Comparison of ENCODE assay signal across 2 cellular contexts in genomic region chr11:111734383-111735261, GRCh38.
TF ChIP-seq lines count a peak whose summit lies in the region.

No MANE protein-coding gene starts in this region.

TF ChIP-seq in liver, 16 proteins besides CTCF, POLR2A, EP300 and RAD21:
- TF ChIP-seq ZBTB33 (IDR thresholded peaks at IDR 0.05) (no peak), HNF4A (conservative IDR thresholded peaks at IDR 0.05) (peak; percentile 12 to 15)

TF ChIP-seq in HepG2, 621 proteins besides CTCF, POLR2A, EP300 and RAD21:
- TF ChIP-seq ZNF574 (CRISPR knock-in tag; IDR thresholded peaks at IDR 0.05) (no peak), CEBPB (IDR thresholded peaks at IDR 0.05; ENCODE audit: borderline replicate concordance, low read depth, low read length) (no peak), SIN3A (IDR thresholded peaks at IDR 0.05; ENCODE audit: borderline replicate concordance, low read depth, low read length) (no peak), TCF7L2 (IDR thresholded peaks at IDR 0.05; ENCODE audit: low read depth, low read length) (no peak), DNMT1 (CRISPR knock-in tag; IDR thresholded peaks at IDR 0.05) (no peak), NFIB (CRISPR knock-in tag; IDR thresholded peaks at IDR 0.05; ENCODE audit: borderline replicate concordance) (no peak), RFXANK (CRISPR knock-in tag; IDR thresholded peaks at IDR 0.05) (no peak)
